16 cellular contexts compared by ENCODE assay signal in the genomic region with DNA sequence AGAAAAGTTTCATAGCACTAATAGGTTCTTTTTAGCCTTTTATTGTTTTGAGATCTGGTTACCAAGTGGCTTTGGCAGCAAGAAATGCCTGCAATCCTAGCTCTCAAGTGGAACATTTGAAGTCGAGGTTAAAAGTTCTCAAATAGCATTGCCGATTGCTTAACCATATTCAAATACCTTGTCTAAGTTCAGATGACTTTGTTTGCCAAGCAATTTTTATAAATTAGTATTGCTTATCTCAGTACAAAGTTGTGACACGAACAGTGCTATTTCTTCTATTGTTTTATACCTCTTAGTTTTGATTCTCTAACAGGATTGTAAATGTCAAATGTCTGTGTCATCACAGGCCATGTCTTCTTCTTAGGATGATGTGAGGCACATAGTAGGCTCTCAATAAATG.
DNase-seq lines count a peak whose midpoint lies in the region; ATAC-seq and TF ChIP-seq lines count a peak whose summit lies in the region.
"Had no signal": no experiment of that assay in that cellular context is flagged by ENCODE, and none has a peak within 500 bp of the region (broad histone marks: within the 10 kb centered on the region; RNA-seq: fewer than 3 reads in every experiment).

No MANE protein-coding gene starts in this region.

- peaks cover 3% of the 10 kb centered on the region for H3K27me3 Mint-ChIP-seq in activated T-helper 17 cell treated with anti-CD3 and anti-CD28 coated beads, Interleukin-2, amount 50 U/mL, for 72 hours
- H3K27me3 Mint-ChIP-seq in activated CD4-positive, alpha-beta T cell treated with anti-CD3 and anti-CD28 coated beads, Interleukin-2, amount 10 ng/mL, durations not matched to agents 7 days and 5 days = peaks cover 2% of the 10 kb centered on the region

- BruUV-seq in PC-9 (replicated peaks; lab: Mats Ljungman, UMichigan) = no TSS peak

- H3K9me3 Mint-ChIP-seq in activated T-helper 17 cell treated with anti-CD3 and anti-CD28 coated beads, Interleukin-2, amount 50 U/mL, for 72 hours = peaks cover 3% of the 10 kb centered on the region
- H3K9me3 Mint-ChIP-seq in activated CD4-positive, alpha-beta T cell treated with anti-CD3 and anti-CD28 coated beads, Interleukin-2, amount 10 ng/mL, durations not matched to agents 7 days and 5 days = no peaks in the 10 kb centered on the region

- H3K4me3 ChIP-seq in PC-9 (peak overlapping the region; percentile 21; the same call in 1 of the 2 replicates), fibroblast of lung (replicated peaks in 1 of 4; ENCODE audit: control extremely low read depth in 1 of 4, insufficient read depth in 1 of 4, low read depth in 3 of 4, low read length in 4 of 4) (no peak overlapping the region)

- no peak for TF ChIP-seq CTCF in PC-9 (conservative IDR thresholded peaks at IDR 0.05)
- no peak for TF ChIP-seq CTCF in fibroblast of lung (conservative IDR thresholded peaks at IDR 0.05 in 1 of 2, IDR thresholded peaks at IDR 0.05 in 1 of 2; ENCODE audit: low read depth in 1 of 2, low read length in 2 of 2)

- H3K79me2 ChIP-seq in PC-9 (ENCODE audit: low read depth) (no peaks in the 10 kb centered on the region), fibroblast of lung (ENCODE audit: control insufficient read depth, insufficient read depth, low read length) (no peaks in the 10 kb centered on the region)

- H4K20me1 ChIP-seq in PC-9 (ENCODE audit: insufficient read depth) (no peaks in the 10 kb centered on the region), fibroblast of lung (ENCODE audit: control insufficient read depth, extremely low read depth, insufficient read depth, low read length) (no peaks in the 10 kb centered on the region)

- no peaks in the 10 kb centered on the region for H3K36me3 Mint-ChIP-seq in activated T-helper 17 cell treated with anti-CD3 and anti-CD28 coated beads, Interleukin-2, amount 50 U/mL, for 72 hours (ENCODE audit: low read depth)
- no peaks in the 10 kb centered on the region for H3K36me3 Mint-ChIP-seq in activated CD4-positive, alpha-beta T cell treated with anti-CD3 and anti-CD28 coated beads, Interleukin-2, amount 10 ng/mL, durations not matched to agents 7 days and 5 days (ENCODE audit: low read depth)

- peak overlapping the region; percentile 98 for H3K27ac ChIP-seq in PC-9
- peak overlapping the region; percentile 43 for H3K27ac ChIP-seq in fibroblast of lung (ENCODE audit: insufficient read depth, low read length)
- H3K27ac ChIP-seq: neutrophil had no signal

- H3K4me1 ChIP-seq in PC-9 (replicated peaks; ENCODE audit: insufficient read depth) = peaks cover 52% of the 10 kb centered on the region
- H3K4me1 ChIP-seq in fibroblast of lung (ENCODE audit: control insufficient read depth, extremely low read depth, insufficient read depth, low read length) = peaks cover 10% of the 10 kb centered on the region

- H2AFZ ChIP-seq in PC-9 (peak overlapping the region; percentile 36; the same call in 1 of the 2 replicates), fibroblast of lung (ENCODE audit: low read length) (no peak overlapping the region)

- POLR2A ChIA-PET in PC-9 (lab: Charles Lee; ENCODE audit: unreplicated experiment) = interaction anchor here (0.6 kb wide), 1 partner anchor 1769 kb away, joined by 3 read pairs; no protein-coding TSS in a partner anchor
- POLR2A ChIA-PET in activated CD4-positive, alpha-beta T cell treated with anti-CD3 and anti-CD28 coated beads, Interleukin-2, amount 10 ng/mL, durations not matched to agents 7 days and 5 days (lab: Charles Lee) = no interaction called here

- no peak for ATAC-seq in activated T-helper 17 cell treated with anti-CD3 and anti-CD28 coated beads, Interleukin-2, amount 50 U/mL, for 72 hours (replicated peaks)

- H3K4me3 Mint-ChIP-seq in activated T-helper 17 cell treated with anti-CD3 and anti-CD28 coated beads, Interleukin-2, amount 50 U/mL, for 72 hours = no peak overlapping the region
- H3K4me3 Mint-ChIP-seq in activated CD4-positive, alpha-beta T cell treated with anti-CD3 and anti-CD28 coated beads, Interleukin-2, amount 10 ng/mL, durations not matched to agents 7 days and 5 days = no peak overlapping the region

- CTCF ChIA-PET in PC-9 (lab: Charles Lee) = no interaction called here
- CTCF ChIA-PET in activated CD4-positive, alpha-beta T cell treated with anti-CD3 and anti-CD28 coated beads, Interleukin-2, amount 10 ng/mL, durations not matched to agents 7 days and 5 days (lab: Charles Lee) = no interaction called here

- peaks cover 5% of the 10 kb centered on the region for H3K4me1 Mint-ChIP-seq in activated T-helper 17 cell treated with anti-CD3 and anti-CD28 coated beads, Interleukin-2, amount 50 U/mL, for 72 hours
- H3K4me1 Mint-ChIP-seq in activated CD4-positive, alpha-beta T cell treated with anti-CD3 and anti-CD28 coated beads, Interleukin-2, amount 10 ng/mL, durations not matched to agents 7 days and 5 days = no peaks in the 10 kb centered on the region

- H3K27ac Mint-ChIP-seq in activated T-helper 17 cell treated with anti-CD3 and anti-CD28 coated beads, Interleukin-2, amount 50 U/mL, for 72 hours = no peak overlapping the region
- no peak overlapping the region for H3K27ac Mint-ChIP-seq in activated CD4-positive, alpha-beta T cell treated with anti-CD3 and anti-CD28 coated beads, Interleukin-2, amount 10 ng/mL, durations not matched to agents 7 days and 5 days

- H3K27me3 ChIP-seq in PC-9 (ENCODE audit: insufficient read depth, low read depth) = no peaks in the 10 kb centered on the region
- H3K27me3 ChIP-seq in fibroblast of lung (ENCODE audit: control insufficient read depth, insufficient read depth, low read length) = no peaks in the 10 kb centered on the region
- H3K27me3 ChIP-seq: neutrophil had no signal

- H3K9me3 ChIP-seq in PC-9 (ENCODE audit: insufficient read depth, low read depth) (peaks cover 15% of the 10 kb centered on the region), fibroblast of lung (ENCODE audit: control insufficient read depth, insufficient read depth, low read depth, low read length) (no peaks in the 10 kb centered on the region)
- H3K9me3 ChIP-seq: neutrophil had no signal

- H3F3A ChIP-seq in PC-9 (ENCODE audit: insufficient read depth, low read depth) = peaks cover 40% of the 10 kb centered on the region

- H3K4me2 ChIP-seq in PC-9 (peak overlapping the region; percentile 64), fibroblast of lung (ENCODE audit: extremely low read depth, insufficient read depth, low read length) (no peak overlapping the region)

- H3K36me3 ChIP-seq in PC-9 (ENCODE audit: low read depth) (no peaks in the 10 kb centered on the region), fibroblast of lung (ENCODE audit: control insufficient read depth, insufficient read depth, low read length) (no peaks in the 10 kb centered on the region)
- H3K36me3 ChIP-seq: neutrophil had no signal

- H3K9ac ChIP-seq in fibroblast of lung (ENCODE audit: insufficient read depth, low read length) = no peak overlapping the region

- peak; percentile 54 for DNase-seq in EL
- peak; percentile 14 to 90 for DNase-seq in PC-9
- DNase-seq in fibroblast of lung (ENCODE audit: low read depth in 2 of 2) = peak; percentile 82 to 97
- peak; percentile 97 for DNase-seq in renal cortical epithelial cell (ENCODE audit: low read depth)
- DNase-seq in head of caudate nucleus = no peak
- no peak for DNase-seq in CD1c-positive myeloid dendritic cell (ENCODE audit: extremely low spot score)
- DNase-seq in activated CD4-positive, alpha-beta T cell treated with anti-CD3 and anti-CD28 coated beads, Interleukin-2, amount 10 ng/mL, durations not matched to agents 7 days and 5 days = no peak
- DNase-seq: activated CD4-positive, alpha-beta T cell treated with anti-CD3 and anti-CD28 coated beads, Interleukin-2, amount 50 U/mL, for 48 hours; activated naive CD4-positive, alpha-beta T cell treated with anti-CD3 and anti-CD28 coated beads, Interleukin-2, amount 50 U/mL, for 16 hours; DMS79 treated with DMSO at 0.1 percent for 48 hours; effector CD4-positive, alpha-beta T cell; NCI-H526; stimulated activated CD4-positive, alpha-beta T cell treated with anti-CD3 and anti-CD28 coated beads, Interleukin-4, amount 100 ng/mL, for 4 hours; T-helper 1 cell had no signal

- no peaks in the 10 kb centered on the region for H3K9me2 ChIP-seq in PC-9 (ENCODE audit: insufficient read depth)

- intact Hi-C loops in PC-9 (cut with micrococcal nuclease; ENCODE audit: unreplicated experiment) (loop anchor here (1.0 kb wide), 1 partner anchor 337 kb away; no protein-coding TSS in a partner anchor), head of caudate nucleus (cut with DNase I) (no loop called here)

Comparison
In these comparisons a context has a peak if more than half of its experiments do, and no peak if none do; other contexts are left out.
1. DNase-seq: peak in EL (single experiment), PC-9 (2 of 2), fibroblast of lung (2 of 2) and renal cortical epithelial cell (single experiment); none in head of caudate nucleus (0 of 42), CD1c-positive myeloid dendritic cell (single experiment) and activated CD4-positive, alpha-beta T cell treated with anti-CD3 and anti-CD28 coated beads, Interleukin-2, amount 10 ng/mL, durations not matched to agents 7 days and 5 days (single experiment).